32 cellular contexts compared by ENCODE assay signal in genomic region chr1:60137406-60137805, GRCh38.
"Had no signal": no experiment of that assay in that cellular context is flagged by ENCODE, and none has a peak within 500 bp of the region (broad histone marks: within the 10 kb centered on the region; RNA-seq: fewer than 3 reads in every experiment).

No MANE protein-coding gene starts in this region.

- H3K4me3 Mint-ChIP-seq: activated CD4-positive, alpha-beta memory T cell treated with anti-CD3 and anti-CD28 coated beads, Interleukin-2, amount 10 ng/mL, durations not matched to agents 7 days and 5 days; activated CD4-positive, alpha-beta T cell treated with anti-CD3 and anti-CD28 coated beads for 36 hours; activated CD4-positive, alpha-beta T cell treated with anti-CD3 and anti-CD28 coated beads, Interleukin-2, amount 10 ng/mL, durations not matched to agents 7 days and 5 days; activated naive CD4-positive, alpha-beta T cell treated with anti-CD3 and anti-CD28 coated beads, Interleukin-2, amount 10 ng/mL, durations not matched to agents 7 days and 5 days; activated naive CD8-positive, alpha-beta T cell treated with anti-CD3 and anti-CD28 coated beads, Interleukin-2, amount 10 ng/mL, durations not matched to agents 7 days and 5 days; activated T-cell treated with anti-CD3 and anti-CD28 coated beads, Interleukin-2, amount 50 U/mL, for 24 hours; activated T-cell treated with anti-CD3 and anti-CD28 coated beads, Interleukin-2, amount 50 U/mL, for 72 hours; central memory CD8-positive, alpha-beta T cell; dendritic cell treated with granulocyte-macrophage colony-stimulating factor and Interleukin-4, amounts not matched to agents 40 ng/mL and 50 ng/mL, for 4 days; endodermal cell; T-helper 17 cell; T-helper 2 cell treated with Interferon-gamma antibody and Interleukin-4, amounts not matched to agents 5 μg/mL and 100 μg/mL, for 36 hours had no signal

- DNase-seq: activated CD4-positive, alpha-beta memory T cell treated with anti-CD3 and anti-CD28 coated beads, Interleukin-2, amount 10 ng/mL, durations not matched to agents 7 days and 5 days; activated CD4-positive, alpha-beta T cell treated with anti-CD3 and anti-CD28 coated beads for 36 hours; activated CD4-positive, alpha-beta T cell treated with anti-CD3 and anti-CD28 coated beads, Interleukin-2, amount 10 ng/mL, durations not matched to agents 7 days and 5 days; activated CD4-positive, alpha-beta T cell treated with anti-CD3 and anti-CD28 coated beads, Interleukin-2, amount 50 U/mL, for 4 hours; activated CD4-positive, CD25-positive, alpha-beta regulatory T cell; activated CD4-positive, CD25-positive, alpha-beta regulatory T cell treated with anti-CD3 and anti-CD28 coated beads, Interleukin-2, amount 50 U/mL, for 72 hours; activated CD8-positive, alpha-beta memory T cell treated with anti-CD3 and anti-CD28 coated beads, Interleukin-2, amount 50 U/mL, for 48 hours; activated gamma-delta T cell; activated naive CD4-positive, alpha-beta T cell; activated naive CD4-positive, alpha-beta T cell treated with anti-CD3 and anti-CD28 coated beads, Interleukin-2, amount 10 ng/mL, durations not matched to agents 7 days and 5 days; activated naive CD8-positive, alpha-beta T cell treated with anti-CD3 and anti-CD28 coated beads, Interleukin-2, amount 10 ng/mL, durations not matched to agents 7 days and 5 days; activated T-cell treated with anti-CD3 and anti-CD28 coated beads for 4 hours; activated T-cell treated with anti-CD3 and anti-CD28 coated beads, Interleukin-2, amount 50 U/mL, for 24 hours; activated T-cell treated with anti-CD3 and anti-CD28 coated beads, Interleukin-2, amount 50 U/mL, for 72 hours; brain microvascular endothelial cell; dorsolateral prefrontal cortex; effector memory CD4-positive, alpha-beta T cell; endodermal cell; foreskin fibroblast; head of caudate nucleus; T-helper 1 cell; T-helper 17 cell; T1000 had no signal

- H3K27me3 Mint-ChIP-seq: activated CD4-positive, alpha-beta memory T cell treated with anti-CD3 and anti-CD28 coated beads, Interleukin-2, amount 10 ng/mL, durations not matched to agents 7 days and 5 days; activated naive CD4-positive, alpha-beta T cell treated with anti-CD3 and anti-CD28 coated beads, Interleukin-2, amount 10 ng/mL, durations not matched to agents 7 days and 5 days; dendritic cell treated with granulocyte-macrophage colony-stimulating factor and Interleukin-4, amounts not matched to agents 40 ng/mL and 50 ng/mL, for 4 days had no signal

- H3K4me3 ChIP-seq: ascending aorta, coronary artery, dorsolateral prefrontal cortex had no signal

- ATAC-seq: activated CD4-positive, alpha-beta T cell treated with anti-CD3 and anti-CD28 coated beads for 36 hours; activated naive CD4-positive, alpha-beta T cell treated with anti-CD3 and anti-CD28 coated beads, Interleukin-2, amount 50 U/mL, for 72 hours; activated T-cell treated with anti-CD3 and anti-CD28 coated beads, Interleukin-2, amount 50 U/mL, for 72 hours; esophagus mucosa; T-helper 17 cell had no signal

- H3K27ac ChIP-seq: ascending aorta, brain microvascular endothelial cell, coronary artery, dorsolateral prefrontal cortex had no signal

- H3K4me1 Mint-ChIP-seq: endodermal cell had no signal

- H3K27me3 ChIP-seq: ascending aorta, brain microvascular endothelial cell had no signal

- FAIRE-seq: bronchial epithelial cell, frontal cortex had no signal

- H3K27ac Mint-ChIP-seq: activated CD4-positive, alpha-beta memory T cell treated with anti-CD3 and anti-CD28 coated beads, Interleukin-2, amount 10 ng/mL, durations not matched to agents 7 days and 5 days; activated CD4-positive, alpha-beta T cell treated with anti-CD3 and anti-CD28 coated beads for 36 hours; activated CD4-positive, alpha-beta T cell treated with anti-CD3 and anti-CD28 coated beads, Interleukin-2, amount 10 ng/mL, durations not matched to agents 7 days and 5 days; activated naive CD4-positive, alpha-beta T cell treated with anti-CD3 and anti-CD28 coated beads, Interleukin-2, amount 10 ng/mL, durations not matched to agents 7 days and 5 days; activated naive CD4-positive, alpha-beta T cell treated with anti-CD3 and anti-CD28 coated beads, Interleukin-2, amount 50 U/mL, for 72 hours; activated naive CD8-positive, alpha-beta T cell treated with anti-CD3 and anti-CD28 coated beads, Interleukin-2, amount 10 ng/mL, durations not matched to agents 7 days and 5 days; activated T-cell treated with anti-CD3 and anti-CD28 coated beads, Interleukin-2, amount 50 U/mL, for 24 hours; activated T-cell treated with anti-CD3 and anti-CD28 coated beads, Interleukin-2, amount 50 U/mL, for 72 hours; dendritic cell treated with granulocyte-macrophage colony-stimulating factor and Interleukin-4, amounts not matched to agents 40 ng/mL and 50 ng/mL, for 4 days; endodermal cell; T-helper 17 cell; T-helper 2 cell treated with Interferon-gamma antibody and Interleukin-4, amounts not matched to agents 5 μg/mL and 100 μg/mL, for 36 hours had no signal

- H3K9me3 Mint-ChIP-seq: activated CD4-positive, alpha-beta memory T cell treated with anti-CD3 and anti-CD28 coated beads, Interleukin-2, amount 10 ng/mL, durations not matched to agents 7 days and 5 days; activated CD4-positive, alpha-beta T cell treated with anti-CD3 and anti-CD28 coated beads, Interleukin-2, amount 10 ng/mL, durations not matched to agents 7 days and 5 days; activated naive CD4-positive, alpha-beta T cell treated with anti-CD3 and anti-CD28 coated beads, Interleukin-2, amount 10 ng/mL, durations not matched to agents 7 days and 5 days; activated naive CD4-positive, alpha-beta T cell treated with anti-CD3 and anti-CD28 coated beads, Interleukin-2, amount 50 U/mL, for 72 hours; activated naive CD8-positive, alpha-beta T cell treated with anti-CD3 and anti-CD28 coated beads, Interleukin-2, amount 10 ng/mL, durations not matched to agents 7 days and 5 days; activated T-cell treated with anti-CD3 and anti-CD28 coated beads, Interleukin-2, amount 50 U/mL, for 24 hours; activated T-cell treated with anti-CD3 and anti-CD28 coated beads, Interleukin-2, amount 50 U/mL, for 72 hours; central memory CD8-positive, alpha-beta T cell; dendritic cell treated with granulocyte-macrophage colony-stimulating factor and Interleukin-4, amounts not matched to agents 40 ng/mL and 50 ng/mL, for 4 days; endodermal cell; T-helper 2 cell treated with Interferon-gamma antibody and Interleukin-4, amounts not matched to agents 5 μg/mL and 100 μg/mL, for 36 hours had no signal

- H3K36me3 Mint-ChIP-seq: activated naive CD4-positive, alpha-beta T cell treated with anti-CD3 and anti-CD28 coated beads, Interleukin-2, amount 10 ng/mL, durations not matched to agents 7 days and 5 days; activated naive CD4-positive, alpha-beta T cell treated with anti-CD3 and anti-CD28 coated beads, Interleukin-2, amount 50 U/mL, for 72 hours; activated naive CD8-positive, alpha-beta T cell treated with anti-CD3 and anti-CD28 coated beads, Interleukin-2, amount 10 ng/mL, durations not matched to agents 7 days and 5 days had no signal

- H3K9me3 ChIP-seq: ascending aorta had no signal

- H3K36me3 ChIP-seq: ascending aorta, brain microvascular endothelial cell had no signal
